21 cellular contexts compared by ENCODE assay signal in genomic region chr2:237665713-237666143, GRCh38. TPM values are rescaled to one million over a fixed set of nuclear protein-coding genes. Genes with fewer than 3 reads are reported as not detected.
DNase-seq lines count a peak whose midpoint lies in the region; ATAC-seq and TF ChIP-seq lines count a peak whose summit lies in the region.
"Had no signal": no experiment of that assay in that cellular context is flagged by ENCODE, and none has a peak within 500 bp of the region (broad histone marks: within the 10 kb centered on the region; RNA-seq: fewer than 3 reads in every experiment).

No MANE protein-coding gene starts in this region.

- no peaks in the 10 kb centered on the region for H3K36me3 ChIP-seq in esophagus muscularis mucosa

- no peak overlapping the region for H3K4me3 Mint-ChIP-seq in stimulated activated naive CD8-positive, alpha-beta T cell treated with anti-CD3 and anti-CD28 coated beads, Interleukin-15, amount 100 ng/mL, for 72 hours
- H3K4me3 Mint-ChIP-seq: activated naive CD8-positive, alpha-beta T cell treated with anti-CD3 and anti-CD28 coated beads, Interleukin-2, amount 10 ng/mL, durations not matched to agents 7 days and 5 days; activated T-cell treated with anti-CD3 and anti-CD28 coated beads, Interleukin-2, amount 50 U/mL, for 24 hours; HFFc6; nephron; stimulated activated naive CD8-positive, alpha-beta T cell treated with anti-CD3 and anti-CD28 coated beads, Interleukin-15, Interleukin-2, amounts not matched to agents 100 ng/mL and 50 ng/mL, for 24 hours; T-helper 2 cell treated with Interferon-gamma antibody and Interleukin-4, amounts not matched to agents 5 μg/mL and 100 μg/mL, for 36 hours had no signal

- WGBS in esophagus muscularis mucosa = 77% methylated on average over 7 of the region's 7 CpGs

- peak overlapping the region in 1 of 4 donors; percentile 20 for H3K27ac ChIP-seq in esophagus muscularis mucosa (replicated peaks in 1 of 4)
- H3K27ac ChIP-seq: 22Rv1, RWPE1, skin epidermis had no signal

- intact Hi-C loops in esophagus muscularis mucosa (cut with DNase I) = loop anchor here (5.0 to 10.0 kb wide), 2 partner anchors 51 to 83 kb away; no protein-coding TSS in a partner anchor

- peaks cover 17% of the 10 kb centered on the region for H3K4me1 Mint-ChIP-seq in stimulated activated naive CD8-positive, alpha-beta T cell treated with anti-CD3 and anti-CD28 coated beads, Interleukin-15, amount 100 ng/mL, for 72 hours

- peak; percentile 21 to 35 (median 29) for TF ChIP-seq CTCF in esophagus muscularis mucosa (IDR thresholded peaks at IDR 0.05)

- no peaks in the 10 kb centered on the region for H3K9me3 ChIP-seq in esophagus muscularis mucosa

- DNase-seq in DMS 273 (lab: John Stamatoyannopoulos, UW; ENCODE audit: unreplicated experiment) (peak; percentile 58), DMS 273 treated with DMSO at 0.1 percent for 48 hours (lab: John Stamatoyannopoulos, UW) (no peak), NAMALWA (ENCODE audit: low spot score) (peak; percentile 21), esophagus muscularis mucosa (ENCODE audit: extremely low spot score) (no peak), retina (peak; percentile 36), T-helper 2 cell (no peak)
- DNase-seq in stimulated activated naive CD8-positive, alpha-beta T cell treated with anti-CD3 and anti-CD28 coated beads, Interleukin-15, amount 100 ng/mL, for 72 hours = no peak
- DNase-seq: activated CD4-positive, alpha-beta T cell treated with anti-CD3 and anti-CD28 coated beads for 48 hours; activated naive CD8-positive, alpha-beta T cell treated with anti-CD3 and anti-CD28 coated beads, Interleukin-2, amount 10 ng/mL, durations not matched to agents 7 days and 5 days; activated T-cell treated with anti-CD3 and anti-CD28 coated beads, Interleukin-2, amount 50 U/mL, for 24 hours; central memory CD4-positive, alpha-beta T cell; GF-D8; HFFc6; NCI-H345 had no signal

- TF ChIP-seq EP300 in esophagus muscularis mucosa (IDR thresholded peaks at IDR 0.05) = no peak

- H3K27me3 Mint-ChIP-seq in stimulated activated naive CD8-positive, alpha-beta T cell treated with anti-CD3 and anti-CD28 coated beads, Interleukin-15, amount 100 ng/mL, for 72 hours = peaks cover 8% of the 10 kb centered on the region

- H3K27ac Mint-ChIP-seq in stimulated activated naive CD8-positive, alpha-beta T cell treated with anti-CD3 and anti-CD28 coated beads, Interleukin-15, amount 100 ng/mL, for 72 hours = no peak overlapping the region
- H3K27ac Mint-ChIP-seq: activated naive CD8-positive, alpha-beta T cell treated with anti-CD3 and anti-CD28 coated beads, Interleukin-2, amount 10 ng/mL, durations not matched to agents 7 days and 5 days; activated T-cell treated with anti-CD3 and anti-CD28 coated beads, Interleukin-2, amount 50 U/mL, for 24 hours; HFFc6; stimulated activated naive CD8-positive, alpha-beta T cell treated with anti-CD3 and anti-CD28 coated beads, Interleukin-15, Interleukin-2, amounts not matched to agents 100 ng/mL and 50 ng/mL, for 24 hours; T-helper 2 cell treated with Interferon-gamma antibody and Interleukin-4, amounts not matched to agents 5 μg/mL and 100 μg/mL, for 36 hours had no signal

- H3K9me3 Mint-ChIP-seq in stimulated activated naive CD8-positive, alpha-beta T cell treated with anti-CD3 and anti-CD28 coated beads, Interleukin-15, amount 100 ng/mL, for 72 hours = no peaks in the 10 kb centered on the region
- H3K9me3 Mint-ChIP-seq: activated naive CD8-positive, alpha-beta T cell treated with anti-CD3 and anti-CD28 coated beads, Interleukin-2, amount 10 ng/mL, durations not matched to agents 7 days and 5 days; activated T-cell treated with anti-CD3 and anti-CD28 coated beads, Interleukin-2, amount 50 U/mL, for 24 hours; HFFc6; nephron; stimulated activated naive CD8-positive, alpha-beta T cell treated with anti-CD3 and anti-CD28 coated beads, Interleukin-15, Interleukin-2, amounts not matched to agents 100 ng/mL and 50 ng/mL, for 24 hours; T-helper 2 cell treated with Interferon-gamma antibody and Interleukin-4, amounts not matched to agents 5 μg/mL and 100 μg/mL, for 36 hours had no signal

- no peaks in the 10 kb centered on the region for H3K27me3 ChIP-seq in esophagus muscularis mucosa

- H3K4me1 ChIP-seq in esophagus muscularis mucosa = peaks cover 46 to 73% (median 63%) of the 10 kb centered on the region in 4 donors

- ATAC-seq in HG03520 (IDR thresholded peaks at IDR 0.05; ENCODE audit: unreplicated experiment) = no peak
- ATAC-seq in stimulated activated naive CD8-positive, alpha-beta T cell treated with anti-CD3 and anti-CD28 coated beads, Interleukin-15, amount 100 ng/mL, for 72 hours = no peak

- no peak for TF ChIP-seq POLR2A in esophagus muscularis mucosa (IDR thresholded peaks at IDR 0.05; ENCODE audit: low read depth)

- H3K4me3 ChIP-seq in esophagus muscularis mucosa = no peak overlapping the region
- H3K4me3 ChIP-seq: skin epidermis had no signal

RNA-seq across cellular contexts. Expression of gene LRRFIP1, which starts 38.3 kb away (rescaled TPM):
- total RNA-seq in esophagus muscularis mucosa = 100 to 1,000 TPM; 142 to 213 (median 191) TPM

Comparison
In these comparisons a context has a peak if more than half of its experiments do, and no peak if none do; other contexts are left out.
1. DNase-seq: peak in DMS 273 (single experiment), NAMALWA (single experiment) and retina (single experiment); none in DMS 273 treated with DMSO at 0.1 percent for 48 hours (single experiment), esophagus muscularis mucosa (single experiment), T-helper 2 cell (0 of 5) and stimulated activated naive CD8-positive, alpha-beta T cell treated with anti-CD3 and anti-CD28 coated beads, Interleukin-15, amount 100 ng/mL, for 72 hours (0 of 2).